In genomic region chr19:49983645-49984229, GRCh38 we compare ENCODE assay signal across 8 cellular contexts. TPM values are rescaled to one million over a fixed set of nuclear protein-coding genes. Genes with fewer than 3 reads are reported as not detected.
DNase-seq lines count a peak whose midpoint lies in the region; ATAC-seq, FAIRE-seq and TF ChIP-seq lines count a peak whose summit lies in the region.

No MANE protein-coding gene starts in this region.

- ATAC-seq in GM23338 (peak; percentile 70), natural killer cell (peak; percentile 54 to 73 (median 60))
- ATAC-seq in stimulated activated naive CD8-positive, alpha-beta T cell treated with anti-CD3 and anti-CD28 coated beads, Interleukin-15, Interleukin-2, amounts not matched to agents 100 U/mL and 50 U/mL, for 24 hours, result peak; percentile 70

- POLR2A ChIA-PET in endothelial cell of umbilical vein (lab: Charles Lee), result no interaction called here

- H3K79me2 ChIP-seq in GM23338 (replicated peaks; ENCODE audit: insufficient read depth) (no peaks in the 10 kb centered on the region), endothelial cell of umbilical vein (ENCODE audit: control insufficient read depth, insufficient read depth, low read length) (no peaks in the 10 kb centered on the region)

- FAIRE-seq in endothelial cell of umbilical vein (lab: Jason Lieb, UNC), result peak; percentile 88

- no peaks in the 10 kb centered on the region for H3K36me3 ChIP-seq in GM23338 (ENCODE audit: insufficient read depth)
- H3K36me3 ChIP-seq in endothelial cell of umbilical vein (ENCODE audit: control insufficient read depth in 2 of 2, extremely low read depth in 1 of 2, insufficient read depth in 2 of 2, low read length in 2 of 2), result peaks cover 0 to 3% of the 10 kb centered on the region in 2 experiments

- H3K4me1 Mint-ChIP-seq in GM23338 (no peaks in the 10 kb centered on the region; the same call in 2 of the 3 replicates), natural killer cell (peaks cover 9 to 19% of the 10 kb centered on the region in 2 donors)

- CTCF ChIA-PET in endothelial cell of umbilical vein (lab: Charles Lee), result interaction anchor here (0.6 to 2.2 kb wide), 7 partner anchors 29 to 51 kb away, joined by 3 to 7 read pairs (median 4); no protein-coding TSS in a partner anchor

- H3K9me1 ChIP-seq in endothelial cell of umbilical vein (replicated peaks; ENCODE audit: control insufficient read depth, extremely low read depth, insufficient read depth, low read length), result no peaks in the 10 kb centered on the region

- H3K4me3 Mint-ChIP-seq in GM23338 (no peak overlapping the region), natural killer cell (no peak overlapping the region)

- H3K4me1 ChIP-seq in GM23338 (ENCODE audit: insufficient read depth) (no peaks in the 10 kb centered on the region), endothelial cell of umbilical vein (ENCODE audit: control insufficient read depth, extremely low read depth, insufficient read depth, low read length) (no peaks in the 10 kb centered on the region)

- TF ChIP-seq CTCF in GM23338 (conservative IDR thresholded peaks at IDR 0.05; ENCODE audit: low read depth in 2 of 2), result peak; percentile 97 to 99
- TF ChIP-seq CTCF in endothelial cell of umbilical vein (IDR thresholded peaks at IDR 0.05; ENCODE audit: extremely low read depth in 1 of 2, insufficient read depth in 1 of 2, low read depth in 1 of 2, low read length in 2 of 2), result peak; percentile 82 to 84
- TF ChIP-seq CTCF in natural killer cell (IDR thresholded peaks at IDR 0.05), result peak; percentile 81

- TF ChIP-seq POLR2A in endothelial cell of umbilical vein (IDR thresholded peaks at IDR 0.05; ENCODE audit: low read depth, low read length), result no peak

- DNase-seq in AG08395 (ENCODE audit: low spot score) (peak; percentile 52), GM23338 (ENCODE audit: low spot score) (peak; percentile 80), NCI-H82 (lab: John Stamatoyannopoulos, UW) (peak; percentile 79), endothelial cell of umbilical vein (ENCODE audit: low read depth, low spot score) (peak; percentile 38), natural killer cell (peak; percentile 67), DMS153 (lab: John Stamatoyannopoulos, UW) (no peak)
- peak; percentile 45 to 72 for DNase-seq in activated CD8-positive, alpha-beta memory T cell treated with anti-CD3 and anti-CD28 coated beads for 1 hour (ENCODE audit: extremely low read depth in 1 of 2, low read depth in 1 of 2)
- peak; percentile 86 for DNase-seq in stimulated activated naive CD8-positive, alpha-beta T cell treated with anti-CD3 and anti-CD28 coated beads, Interleukin-15, Interleukin-2, amounts not matched to agents 100 U/mL and 50 U/mL, for 24 hours

- H3K36me3 Mint-ChIP-seq in GM23338 (ENCODE audit: low read depth) (no peaks in the 10 kb centered on the region; the same call in 1 of the 3 replicates), natural killer cell (no peaks in the 10 kb centered on the region)

- H3F3A ChIP-seq in GM23338 (replicated peaks; ENCODE audit: low read depth), result no peaks in the 10 kb centered on the region

- dilution Hi-C loops in endothelial cell of umbilical vein (cut with MboI; ENCODE audit: extremely low pct_ligation_motif_present, low sequenced_read_pairs), result no loop called here

- H3K9ac ChIP-seq in endothelial cell of umbilical vein (replicated peaks; ENCODE audit: extremely low read depth, insufficient read depth, low read length), result no peak overlapping the region

- H3K4me2 ChIP-seq in GM23338 (no peak overlapping the region), endothelial cell of umbilical vein (ENCODE audit: insufficient read depth, low read length) (no peak overlapping the region)

- BruUV-seq in endothelial cell of umbilical vein (replicated peaks; lab: Mats Ljungman, UMichigan), result no TSS peak

- H3K9me3 Mint-ChIP-seq in GM23338 (peaks cover 3% of the 10 kb centered on the region; the same call in 2 of the 3 replicates), natural killer cell (no peaks in the 10 kb centered on the region)

- no peaks in the 10 kb centered on the region; the same call in 1 of the 2 replicates for H4K20me1 ChIP-seq in GM23338 (replicated peaks; ENCODE audit: insufficient read depth)
- H4K20me1 ChIP-seq in endothelial cell of umbilical vein (replicated peaks; ENCODE audit: control insufficient read depth, extremely low read depth, insufficient read depth, low read length), result no peaks in the 10 kb centered on the region

- H3K4me3 ChIP-seq in GM23338 (no peak overlapping the region), endothelial cell of umbilical vein (replicated peaks in 1 of 3; ENCODE audit: insufficient read depth in 1 of 3, low read depth in 1 of 3, low read length in 3 of 3) (no peak overlapping the region)

- H3K9me3 ChIP-seq in endothelial cell of umbilical vein (replicated peaks; ENCODE audit: control insufficient read depth, insufficient read depth, low read length), result no peaks in the 10 kb centered on the region

- H3K27ac ChIP-seq in GM23338 (ENCODE audit: low read depth) (no peak overlapping the region), endothelial cell of umbilical vein (ENCODE audit: insufficient read depth, low read depth, low read length) (no peak overlapping the region)

- H3K27ac Mint-ChIP-seq in GM23338 (no peak overlapping the region), natural killer cell (no peak overlapping the region)

- no peaks in the 10 kb centered on the region for H3K9me2 ChIP-seq in GM23338 (ENCODE audit: insufficient read depth)

- intact Hi-C loops in endothelial cell of umbilical vein (cut with micrococcal nuclease) (loop anchor here (1.0 kb wide), 1 partner anchor 46 kb away; no protein-coding TSS in a partner anchor), natural killer cell (cut with micrococcal nuclease) (loop anchor here (1.0 kb wide), 1 partner anchor 46 kb away; no protein-coding TSS in a partner anchor)

- no peaks in the 10 kb centered on the region for H3K27me3 ChIP-seq in GM23338 (ENCODE audit: insufficient read depth)
- no peaks in the 10 kb centered on the region for H3K27me3 ChIP-seq in endothelial cell of umbilical vein (ENCODE audit: control insufficient read depth in 2 of 2, insufficient read depth in 2 of 2, low read length in 2 of 2)

- H2AFZ ChIP-seq in GM23338 (no peak overlapping the region), endothelial cell of umbilical vein (ENCODE audit: low read depth, low read length) (no peak overlapping the region)

- H3K27me3 Mint-ChIP-seq in GM23338 (ENCODE audit: insufficient read depth, low read depth, poor library complexity) (peaks cover 5% of the 10 kb centered on the region), natural killer cell (ENCODE audit: low read depth in 2 of 2) (no peaks in the 10 kb centered on the region)

RNA-seq across cellular contexts. Expression of gene SIGLEC11, which starts 22.8 kb away (rescaled TPM):
- total RNA-seq in GM23338 (2014; rRNA removed; shearing (Covaris generic)), result not detected in 2 replicates
- polyA plus RNA-seq in GM23338 (2016; fragmentation: Nextera tagmentation; extraction: Ambion mirVana) (not detected in 2 replicates), endothelial cell of umbilical vein (not detected in 2 replicates)
- total RNA-seq in endothelial cell of umbilical vein (not detected in 2 replicates), natural killer cell (under 1 TPM in 2 of 3 donors, not detected in 1; 0.40 to 0.75 TPM)
- not detected in 2 replicates for polyA plus RNA-seq in endothelial cell of umbilical vein (2011; cell fraction: cytosol; rRNA removed)
- polyA plus RNA-seq in endothelial cell of umbilical vein (2011; cell fraction: nucleus; rRNA removed), result not detected in 2 replicates
- not detected in 2 replicates for polyA plus RNA-seq in endothelial cell of umbilical vein (2012)
- polyA minus RNA-seq in endothelial cell of umbilical vein, result not detected in 2 replicates
- polyA minus RNA-seq in endothelial cell of umbilical vein (2011; cell fraction: cytosol; rRNA and poly(A)+ RNA removed), result not detected
- polyA minus RNA-seq in endothelial cell of umbilical vein (2011; cell fraction: nucleus; rRNA and poly(A)+ RNA removed), result not detected in 2 replicates

RNA-seq across cellular contexts. Expression of gene VRK3, which starts 41.4 kb away (rescaled TPM):
- total RNA-seq in GM23338 (2014; rRNA removed; shearing (Covaris generic)), result 20.4 and 29.1 TPM in 2 replicates
- 17.4 and 19.2 TPM in 2 replicates for polyA plus RNA-seq in GM23338 (2016; fragmentation: Nextera tagmentation; extraction: Ambion mirVana)
- 36.0 and 37.4 TPM in 2 replicates for total RNA-seq in endothelial cell of umbilical vein
- 14.6 and 20.4 TPM in 2 replicates for polyA plus RNA-seq in endothelial cell of umbilical vein
- 28.6 and 30.5 TPM in 2 replicates for polyA plus RNA-seq in endothelial cell of umbilical vein (2011; cell fraction: cytosol; rRNA removed)
- polyA plus RNA-seq in endothelial cell of umbilical vein (2011; cell fraction: nucleus; rRNA removed), result 78.4 and 79.1 TPM in 2 replicates
- polyA plus RNA-seq in endothelial cell of umbilical vein (2012), result 30.9 and 31.6 TPM in 2 replicates
- polyA minus RNA-seq in endothelial cell of umbilical vein, result 18.4 and 25.7 TPM in 2 replicates
- 11.0 TPM for polyA minus RNA-seq in endothelial cell of umbilical vein (2011; cell fraction: cytosol; rRNA and poly(A)+ RNA removed)
- 30.5 and 36.1 TPM in 2 replicates for polyA minus RNA-seq in endothelial cell of umbilical vein (2011; cell fraction: nucleus; rRNA and poly(A)+ RNA removed)
- total RNA-seq in natural killer cell, result 100 to 1,000 TPM in 1 of 3 donors, 10 to 100 TPM in 2; 82.7 to 105 (median 93.7) TPM

RNA-seq across cellular contexts. Expression of gene ZNF473, which starts 42.1 kb away (rescaled TPM):
- total RNA-seq in GM23338 (2014; rRNA removed; shearing (Covaris generic)), result 17.4 and 18.9 TPM in 2 replicates
- polyA plus RNA-seq in GM23338 (2016; fragmentation: Nextera tagmentation; extraction: Ambion mirVana), result 1.5 and 3.3 TPM in 2 replicates
- 8.1 and 8.7 TPM in 2 replicates for total RNA-seq in endothelial cell of umbilical vein
- polyA plus RNA-seq in endothelial cell of umbilical vein, result 3.0 and 3.8 TPM in 2 replicates
- polyA plus RNA-seq in endothelial cell of umbilical vein (2011; cell fraction: cytosol; rRNA removed), result 4.0 and 4.1 TPM in 2 replicates
- 7.0 and 8.0 TPM in 2 replicates for polyA plus RNA-seq in endothelial cell of umbilical vein (2011; cell fraction: nucleus; rRNA removed)
- polyA plus RNA-seq in endothelial cell of umbilical vein (2012), result 4.5 and 4.6 TPM in 2 replicates
- 8.0 and 11.0 TPM in 2 replicates for polyA minus RNA-seq in endothelial cell of umbilical vein
- polyA minus RNA-seq in endothelial cell of umbilical vein (2011; cell fraction: cytosol; rRNA and poly(A)+ RNA removed), result 8.2 TPM
- polyA minus RNA-seq in endothelial cell of umbilical vein (2011; cell fraction: nucleus; rRNA and poly(A)+ RNA removed), result 4.0 and 6.4 TPM in 2 replicates
- 10 to 100 TPM in 2 of 3 donors, 1 to 10 TPM in 1; 7.9 to 16.2 (median 12.9) TPM for total RNA-seq in natural killer cell

RNA-seq across cellular contexts. Expression of gene NUP62, which starts 54.4 kb away (rescaled TPM):
- 87.7 and 99.4 TPM in 2 replicates for total RNA-seq in GM23338 (2014; rRNA removed; shearing (Covaris generic))
- 54.0 and 55.5 TPM in 2 replicates for polyA plus RNA-seq in GM23338 (2016; fragmentation: Nextera tagmentation; extraction: Ambion mirVana)
- total RNA-seq in endothelial cell of umbilical vein, result 83.2 and 93.7 TPM in 2 replicates
- polyA plus RNA-seq in endothelial cell of umbilical vein, result 28.8 and 32.0 TPM in 2 replicates
- polyA plus RNA-seq in endothelial cell of umbilical vein (2011; cell fraction: cytosol; rRNA removed), result 26.0 and 26.5 TPM in 2 replicates
- polyA plus RNA-seq in endothelial cell of umbilical vein (2011; cell fraction: nucleus; rRNA removed), result 22.8 and 25.0 TPM in 2 replicates
- 52.6 and 52.8 TPM in 2 replicates for polyA plus RNA-seq in endothelial cell of umbilical vein (2012)
- polyA minus RNA-seq in endothelial cell of umbilical vein, result 26.9 and 27.0 TPM in 2 replicates
- polyA minus RNA-seq in endothelial cell of umbilical vein (2011; cell fraction: cytosol; rRNA and poly(A)+ RNA removed), result 15.8 TPM
- 17.7 and 19.4 TPM in 2 replicates for polyA minus RNA-seq in endothelial cell of umbilical vein (2011; cell fraction: nucleus; rRNA and poly(A)+ RNA removed)
- 10 to 100 TPM; 34.2 to 57.4 (median 40.9) TPM for total RNA-seq in natural killer cell

RNA-seq across cellular contexts. Expression of gene ATF5, which starts 54.7 kb away (rescaled TPM):
- 7.4 and 8.2 TPM in 2 replicates for total RNA-seq in GM23338 (2014; rRNA removed; shearing (Covaris generic))
- polyA plus RNA-seq in GM23338 (2016; fragmentation: Nextera tagmentation; extraction: Ambion mirVana) (9.6 and 10.3 TPM in 2 replicates), endothelial cell of umbilical vein (23.2 and 30.4 TPM in 2 replicates)
- total RNA-seq in endothelial cell of umbilical vein (38.0 and 46.0 TPM in 2 replicates), natural killer cell (10 to 100 TPM; 11.7 to 15.4 (median 14.2) TPM)
- 11.5 and 14.3 TPM in 2 replicates for polyA plus RNA-seq in endothelial cell of umbilical vein (2011; cell fraction: cytosol; rRNA removed)
- 18.5 and 19.2 TPM in 2 replicates for polyA plus RNA-seq in endothelial cell of umbilical vein (2011; cell fraction: nucleus; rRNA removed)
- polyA plus RNA-seq in endothelial cell of umbilical vein (2012), result 33.9 and 35.3 TPM in 2 replicates
- polyA minus RNA-seq in endothelial cell of umbilical vein, result 4.4 and 5.8 TPM in 2 replicates
- polyA minus RNA-seq in endothelial cell of umbilical vein (2011; cell fraction: cytosol; rRNA and poly(A)+ RNA removed), result 13.3 TPM
- polyA minus RNA-seq in endothelial cell of umbilical vein (2011; cell fraction: nucleus; rRNA and poly(A)+ RNA removed), result 3.5 and 5.7 TPM in 2 replicates
